In genomic region chr11:63639195-63639832, GRCh38 we compare ENCODE assay signal across 8 cellular contexts. TPM values are rescaled to one million over a fixed set of nuclear protein-coding genes. Genes with fewer than 3 reads are reported as not detected.
DNase-seq lines count a peak whose midpoint lies in the region; ATAC-seq and TF ChIP-seq lines count a peak whose summit lies in the region.

No MANE protein-coding gene starts in this region.

- no peaks in the 10 kb centered on the region for H3K27me3 Mint-ChIP-seq in osteocyte (ENCODE audit: unreplicated experiment)

- H3K9me3 Mint-ChIP-seq in osteocyte (ENCODE audit: unreplicated experiment): no peaks in the 10 kb centered on the region

- H3K4me3 Mint-ChIP-seq in osteocyte (ENCODE audit: unreplicated experiment): no peak overlapping the region

- 75 to 78% methylated on average over 4 of the region's 4 CpGs for WGBS in lower leg skin, 2 donors

- peaks cover 5% of the 10 kb centered on the region for H3K4me1 Mint-ChIP-seq in osteocyte (ENCODE audit: unreplicated experiment)

- DNase-seq in EH (ENCODE audit: low read depth): peak; percentile 34
- peak; percentile 33 for DNase-seq in MV-4-11 (lab: John Stamatoyannopoulos, UW)
- DNase-seq in dedifferentiated amniotic fluid mesenchymal stem cell (ENCODE audit: extremely low spot score): peak; percentile 57
- no peak for DNase-seq in osteocyte (ENCODE audit: extremely low spot score, unreplicated experiment)
- no peak for DNase-seq in lower leg skin (ENCODE audit: low spot score in 2 of 2)
- DNase-seq in NCI-H510A treated with DMSO at 0.1 percent for 48 hours (lab: John Stamatoyannopoulos, UW): no peak

- no peak for ATAC-seq in GM19397 (IDR thresholded peaks at IDR 0.05; ENCODE audit: unreplicated experiment)
- ATAC-seq in HG02610 (IDR thresholded peaks at IDR 0.05; ENCODE audit: unreplicated experiment): no peak

- peak; percentile 54 for TF ChIP-seq CTCF in osteocyte (IDR thresholded peaks at IDR 0.05)
- TF ChIP-seq CTCF in lower leg skin (IDR thresholded peaks at IDR 0.05): no peak

- H3K36me3 Mint-ChIP-seq in osteocyte (ENCODE audit: unreplicated experiment): peaks cover 44% of the 10 kb centered on the region

- intact Hi-C loops in lower leg skin (cut with DNase I; ENCODE audit: low total_unique reads): no loop called here

- H3K27ac Mint-ChIP-seq in osteocyte (ENCODE audit: unreplicated experiment): peak overlapping the region; percentile 54

- no peak overlapping the region for H3K4me3 ChIP-seq in lower leg skin (ENCODE audit: low read depth, poor library complexity, severe bottlenecking)

- no peak for TF ChIP-seq POLR2A in lower leg skin (IDR thresholded peaks at IDR 0.05)

RNA-seq across cellular contexts. Expression of gene PLAAT3, which starts 25.1 kb away (rescaled TPM):
- total RNA-seq in osteocyte (19.0 and 20.0 TPM in 2 replicates), lower leg skin (10 to 100 TPM in 3 of 4 donors, 1 to 10 TPM in 1; 9.8 to 15.1 (median 12.3) TPM)

RNA-seq across cellular contexts. Expression of gene ATL3, which starts 31.9 kb away (rescaled TPM):
- total RNA-seq in osteocyte: 96.9 and 107 TPM in 2 replicates
- 10 to 100 TPM; 64.9 to 97.2 (median 70.9) TPM for total RNA-seq in lower leg skin

RNA-seq across cellular contexts. Expression of gene RTN3, which starts 42.0 kb away (rescaled TPM):
- total RNA-seq in osteocyte: 109 and 117 TPM in 2 replicates
- total RNA-seq in lower leg skin: 100 to 1,000 TPM; 124 to 192 (median 148) TPM

Comparison
In these comparisons a context has a peak if more than half of its experiments do, and no peak if none do; other contexts are left out.
1. DNase-seq: peak in EH (single experiment), MV-4-11 (single experiment) and dedifferentiated amniotic fluid mesenchymal stem cell (single experiment); none in osteocyte (single experiment), lower leg skin (0 of 2) and NCI-H510A treated with DMSO at 0.1 percent for 48 hours (single experiment).